Comparison of ENCODE assay signal across 35 cellular contexts in genomic region chr6:19319005-19319404, GRCh38.
"Had no signal": no experiment of that assay in that cellular context is flagged by ENCODE, and none has a peak within 500 bp of the region (broad histone marks: within the 10 kb centered on the region; RNA-seq: fewer than 3 reads in every experiment).

No MANE protein-coding gene starts in this region.

- H3K4me3 ChIP-seq: MG63 had no signal

- DNase-seq: Karpas-422, Kasumi-1, MG63, MM.1S, MV-4-11, NCI-H1048, NCI-H1092, NCI-H1092 treated with DMSO at 0.1 percent for 48 hours, NCI-H1105, NCI-H1105 treated with DMSO at 0.1 percent for 48 hours, NCI-H1417, NCI-H1417 treated with DMSO at 0.1 percent for 48 hours, NCI-H1436, NCI-H1436 treated with DMSO at 0.1 percent for 48 hours, NCI-H146, NCI-H1694, NCI-H1694 treated with DMSO at 0.1 percent for 48 hours, NCI-H187, NCI-H187 treated with DMSO at 0.1 percent for 48 hours, NCI-H1930, NCI-H2029, NCI-H2029 treated with DMSO at 0.1 percent for 48 hours, NCI-H2081, NCI-H2081 treated with DMSO at 0.1 percent for 48 hours, NCI-H2107, NCI-H2171, NCI-H2171 treated with DMSO at 0.1 percent for 48 hours, NCI-H2227 treated with DMSO at 0.1 percent for 48 hours, NCI-H226, NCI-H345, NCI-H446, NCI-H446 treated with DMSO at 0.1 percent for 48 hours, NCI-H510A, NCI-H510A treated with DMSO at 0.1 percent for 48 hours, NCI-H524 had no signal

- H3K36me3 ChIP-seq: MG63 had no signal

- H3K27me3 ChIP-seq: MG63 had no signal

- H3K9me3 ChIP-seq: MG63 had no signal
